Comparison of ENCODE assay signal across 9 cellular contexts in genomic region chr2:160205511-160205910, GRCh38. TPM values are rescaled to one million over a fixed set of nuclear protein-coding genes. Genes with fewer than 3 reads are reported as not detected.
DNase-seq lines count a peak whose midpoint lies in the region; ATAC-seq, FAIRE-seq and TF ChIP-seq lines count a peak whose summit lies in the region.
"Had no signal": no experiment of that assay in that cellular context is flagged by ENCODE, and none has a peak within 500 bp of the region (broad histone marks: within the 10 kb centered on the region; RNA-seq: fewer than 3 reads in every experiment).

No MANE protein-coding gene starts in this region.

- TF ChIP-seq POLR2A in heart left ventricle (IDR thresholded peaks at IDR 0.05) (no peak), lower leg skin (IDR thresholded peaks at IDR 0.05) (no peak)

- no peaks in the 10 kb centered on the region for H3K36me3 ChIP-seq in heart left ventricle
- H3K36me3 ChIP-seq: BLaER1 had no signal

- in situ Hi-C loops in astrocyte of the spinal cord (cut with HindIII; ENCODE audit: low sequenced_read_pairs) = no loop called here

- peaks cover 0 to 6% (median 0%) of the 10 kb centered on the region in 12 donors for H3K9me3 ChIP-seq in heart left ventricle
- H3K9me3 ChIP-seq: BLaER1 had no signal

- no peak for TF ChIP-seq CTCF in heart left ventricle (IDR thresholded peaks at IDR 0.05)
- no peak for TF ChIP-seq CTCF in astrocyte of the spinal cord (IDR thresholded peaks at IDR 0.05; ENCODE audit: low read depth, low read length)
- no peak for TF ChIP-seq CTCF in lower leg skin (IDR thresholded peaks at IDR 0.05)

- WGBS in heart left ventricle, 4 donors = 72 to 79% (median 76%) methylated on average over 3 to 7 of the region's 7 CpGs
- 56 to 59% methylated on average over 6 to 7 of the region's 7 CpGs for WGBS in lower leg skin, 2 donors

- peaks cover 0 to 41% (median 10%) of the 10 kb centered on the region in 12 donors for H3K4me1 ChIP-seq in heart left ventricle
- H3K4me1 ChIP-seq: BLaER1 had no signal

- DNase-seq in heart left ventricle (peak in 1 of 5 donors; percentile 55), left ventricle myocardium superior (no peak), astrocyte of the spinal cord (ENCODE audit: low read depth, low spot score) (peak; percentile 99), lower leg skin (ENCODE audit: low spot score in 2 of 2) (peak; percentile 81 to 93), urothelium cell line (ENCODE audit: low spot score) (peak; percentile 94), cerebellar cortex (ENCODE audit: low spot score) (no peak)

- peak; percentile 9 to 65 (median 40) for ATAC-seq in heart left ventricle
- ATAC-seq in left ventricle myocardium superior = no peak
- ATAC-seq in GM19463 (IDR thresholded peaks at IDR 0.05; ENCODE audit: unreplicated experiment) = no peak
- no peak for ATAC-seq in HG03439 (IDR thresholded peaks at IDR 0.05; ENCODE audit: unreplicated experiment)

- no peak for FAIRE-seq in urothelium cell line (lab: Jason Lieb, UNC)

- no peaks in the 10 kb centered on the region for H3K27me3 ChIP-seq in heart left ventricle
- H3K27me3 ChIP-seq: BLaER1 had no signal

- intact Hi-C loops in heart left ventricle (cut with DNase I) = loop anchor here in 1 of 10 donors (10.0 kb wide), 1 partner anchor 51 kb away; no protein-coding TSS in a partner anchor
- intact Hi-C loops in left ventricle myocardium superior (cut with micrococcal nuclease) = no loop called here
- intact Hi-C loops in lower leg skin (cut with DNase I; ENCODE audit: low total_unique reads) = no loop called here

- no peak overlapping the region for H3K27ac ChIP-seq in heart left ventricle
- H3K27ac ChIP-seq: BLaER1 had no signal

- H3K4me3 ChIP-seq in heart left ventricle = no peak overlapping the region
- H3K4me3 ChIP-seq in astrocyte of the spinal cord (ENCODE audit: low read depth, low read length) = peak overlapping the region; percentile 1
- no peak overlapping the region for H3K4me3 ChIP-seq in lower leg skin (ENCODE audit: low read depth, poor library complexity, severe bottlenecking)
- H3K4me3 ChIP-seq: BLaER1 had no signal

RNA-seq across cellular contexts. Expression of gene ITGB6, which starts 5.4 kb away (rescaled TPM):
- total RNA-seq in heart left ventricle (1 to 10 TPM in 4 of 9 donors, under 1 TPM in 5; 0.36 to 4.2 (median 0.96) TPM), left ventricle myocardium superior (4.4 TPM), lower leg skin (1 to 10 TPM; 1.8 to 7.5 (median 6.6) TPM)
- under 1 TPM; 0.27 to 0.28 TPM for polyA plus RNA-seq in heart left ventricle

Comparison
In these comparisons a context has a peak if more than half of its experiments do, and no peak if none do; other contexts are left out.
1. ATAC-seq: peak in heart left ventricle (4 of 4); none in left ventricle myocardium superior (single experiment), GM19463 (single experiment) and HG03439 (single experiment).
2. DNase-seq: peak in astrocyte of the spinal cord (single experiment), lower leg skin (2 of 2) and urothelium cell line (single experiment); none in left ventricle myocardium superior (single experiment) and cerebellar cortex (single experiment).